Comparison of ENCODE assay signal across 9 cellular contexts in the genomic region with DNA sequence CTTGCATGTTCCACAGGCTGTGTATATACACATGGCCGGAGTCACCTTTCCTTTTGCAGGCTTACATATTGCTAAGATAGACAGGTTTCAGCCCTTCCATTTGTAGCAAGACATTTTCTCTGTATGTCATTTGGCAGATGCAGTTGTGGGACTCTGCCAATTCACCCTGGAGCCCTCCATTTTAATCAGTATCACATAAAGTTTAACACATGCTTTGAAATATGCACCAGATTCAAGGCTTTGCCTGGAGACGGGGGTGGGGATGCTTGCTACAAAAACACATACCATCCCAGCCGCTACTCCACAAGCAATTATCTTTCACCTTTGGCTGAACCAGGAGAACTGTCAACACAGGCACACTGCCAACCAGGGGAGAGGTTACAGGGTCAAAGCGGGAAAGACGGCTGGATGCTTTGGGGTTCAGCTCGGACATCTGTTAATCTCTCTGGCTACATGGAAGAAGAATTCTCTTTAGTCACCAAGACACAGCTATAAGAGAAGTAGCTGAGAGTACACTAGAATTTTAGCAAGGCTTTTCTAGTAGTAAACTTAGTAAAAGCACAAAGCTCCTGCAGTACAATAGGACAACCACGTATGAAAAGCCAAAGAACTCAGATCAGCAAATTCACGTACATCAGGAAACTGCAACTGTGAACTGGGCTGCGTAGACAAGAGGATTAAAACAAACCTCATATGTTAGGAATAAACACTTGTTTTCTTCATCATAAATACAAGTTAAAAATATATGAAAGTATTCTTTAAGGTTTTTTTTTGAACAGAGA.
DNase-seq lines count a peak whose midpoint lies in the region; ATAC-seq and TF ChIP-seq lines count a peak whose summit lies in the region.
"Had no signal": no experiment of that assay in that cellular context is flagged by ENCODE, and none has a peak within 500 bp of the region (broad histone marks: within the 10 kb centered on the region; RNA-seq: fewer than 3 reads in every experiment).

No MANE protein-coding gene starts in this region.

- TF ChIP-seq EP300 in ovary (IDR thresholded peaks at IDR 0.05): no peak

- H3F3A ChIP-seq in smooth muscle cell (ENCODE audit: low read depth): no peaks in the 10 kb centered on the region

- H3K4me2 ChIP-seq in smooth muscle cell: no peak overlapping the region

- DNase-seq in Daoy (ENCODE audit: low read depth) (peak; percentile 68), NCI-H226 (peak; percentile 68), fibroblast of the aortic adventitia (ENCODE audit: low read depth) (peak; percentile 88), ovary (peak; percentile 81 to 91 (median 89)), smooth muscle cell (lab: John Stamatoyannopoulos, UW; ENCODE audit: unreplicated experiment) (no peak)
- DNase-seq in stimulated activated CD4-positive, alpha-beta T cell treated with anti-CD3 and anti-CD28 coated beads, Interleukin-4, amount 100 ng/mL, for 4 hours: no peak
- DNase-seq: SIG-M5 had no signal

- peak overlapping the region in 1 of 2 donors; percentile 58 for H3K27ac ChIP-seq in ovary
- H3K27ac ChIP-seq in smooth muscle cell (ENCODE audit: low read depth): no peak overlapping the region

- ATAC-seq in GM18870 (IDR thresholded peaks at IDR 0.05; ENCODE audit: unreplicated experiment) (no peak), GM18511 (IDR thresholded peaks at IDR 0.05; ENCODE audit: unreplicated experiment) (no peak)

- no peak overlapping the region for H2AFZ ChIP-seq in smooth muscle cell (ENCODE audit: low read depth)

- H3K4me3 ChIP-seq in fibroblast of the aortic adventitia (ENCODE audit: low read depth, low read length) (no peak overlapping the region), ovary (no peak overlapping the region), smooth muscle cell (no peak overlapping the region)

- no peak for TF ChIP-seq POLR2A in ovary (IDR thresholded peaks at IDR 0.05)

- H3K9me3 ChIP-seq in ovary (no peaks in the 10 kb centered on the region), smooth muscle cell (replicated peaks; ENCODE audit: low read depth) (no peaks in the 10 kb centered on the region)

- H3K4me1 ChIP-seq in ovary (ENCODE audit: insufficient read depth): peaks cover 7% of the 10 kb centered on the region
- H3K4me1 ChIP-seq in smooth muscle cell (ENCODE audit: low read depth): no peaks in the 10 kb centered on the region

- H3K36me3 ChIP-seq in ovary (no peaks in the 10 kb centered on the region), smooth muscle cell (ENCODE audit: low read depth) (no peaks in the 10 kb centered on the region)

- no peaks in the 10 kb centered on the region for H3K27me3 ChIP-seq in ovary
- no peaks in the 10 kb centered on the region for H3K27me3 ChIP-seq in smooth muscle cell (ENCODE audit: low read depth)

- WGBS in ovary, 3 donors: 15 to 21% (median 15%) methylated on average over 9 of the region's 9 CpGs
- WGBS in smooth muscle cell (ENCODE audit: low lambda C conversion rate): 66% methylated on average over 9 of the region's 9 CpGs

- intact Hi-C loops in ovary (cut with DNase I): no loop called here

- H3K79me2 ChIP-seq in smooth muscle cell (ENCODE audit: low read depth): no peaks in the 10 kb centered on the region

- H4K20me1 ChIP-seq in smooth muscle cell (ENCODE audit: low read depth): peaks cover 21% of the 10 kb centered on the region

- no peak overlapping the region for H3K9ac ChIP-seq in smooth muscle cell (ENCODE audit: low read depth)

- TF ChIP-seq CTCF in fibroblast of the aortic adventitia (IDR thresholded peaks at IDR 0.05; ENCODE audit: insufficient read depth, low read length) (no peak), ovary (IDR thresholded peaks at IDR 0.05) (no peak), smooth muscle cell (IDR thresholded peaks at IDR 0.05; ENCODE audit: borderline replicate concordance, insufficient read depth, poor library complexity, severe bottlenecking) (no peak)

Comparison
In these comparisons a context has a peak if more than half of its experiments do, and no peak if none do; other contexts are left out.
1. DNase-seq: peak in Daoy (single experiment), NCI-H226 (single experiment), fibroblast of the aortic adventitia (single experiment) and ovary (5 of 5); none in smooth muscle cell (single experiment) and stimulated activated CD4-positive, alpha-beta T cell treated with anti-CD3 and anti-CD28 coated beads, Interleukin-4, amount 100 ng/mL, for 4 hours (0 of 2).